Comparison of ENCODE assay signal across 22 cellular contexts in the genomic region with DNA sequence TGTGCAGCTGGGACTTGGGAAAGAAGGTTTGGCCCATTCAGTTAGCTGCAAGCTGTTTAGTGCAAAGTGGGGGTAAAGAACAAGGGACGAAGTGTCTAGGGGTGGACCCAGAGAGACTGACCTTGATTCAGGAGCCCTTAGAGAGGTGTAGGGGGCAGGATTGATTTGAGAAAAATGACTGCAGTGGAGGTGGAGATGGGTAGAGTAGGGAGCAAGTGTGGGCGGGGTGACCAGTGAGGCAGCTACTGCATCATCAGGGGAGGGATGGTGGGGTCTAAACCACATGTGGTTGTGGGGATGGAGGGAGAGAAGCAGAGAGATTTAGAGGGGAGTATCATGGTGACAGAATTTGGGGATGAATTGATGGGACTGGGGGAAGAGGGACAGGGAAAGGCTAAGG. TPM values are rescaled to one million over a fixed set of nuclear protein-coding genes. Genes with fewer than 3 reads are reported as not detected.
A peak's percentile ranks its signal among the peaks of the same experiment; 100 is the strongest.
DNase-seq lines count a peak whose midpoint lies in the region; ATAC-seq and TF ChIP-seq lines count a peak whose summit lies in the region.
"Had no signal": no experiment of that assay in that cellular context is flagged by ENCODE, and none has a peak within 500 bp of the region (broad histone marks: within the 10 kb centered on the region; RNA-seq: fewer than 3 reads in every experiment).

No MANE protein-coding gene starts in this region.

- POLR2A ChIA-PET in HEK293 (lab: Yijun Ruan, JAX): interaction anchor here (1.1 kb wide), 1 partner anchor 27 kb away, joined by 3 read pairs; a partner anchor contains a TSS

- TF ChIP-seq CTCF in HEK293 (tag by site-specific recombination; IDR thresholded peaks at IDR 0.05) (no peak), colonic mucosa (IDR thresholded peaks at IDR 0.05) (no peak)

- peak overlapping the region; percentile 14 to 80 (median 64) for H3K27ac Mint-ChIP-seq in CD4-positive, CD25-positive, alpha-beta regulatory T cell
- peak overlapping the region; percentile 30 to 100 for H3K27ac Mint-ChIP-seq in effector memory CD8-positive, alpha-beta T cell
- H3K27ac Mint-ChIP-seq in stimulated activated effector memory CD8-positive, alpha-beta T cell treated with anti-CD3 and anti-CD28 coated beads, Interleukin-12 subunit alpha, Interleukin-12 subunit beta, amount 100 ng/mL, for 72 hours: peak overlapping the region; percentile 51

- H3K4me1 Mint-ChIP-seq in CD4-positive, CD25-positive, alpha-beta regulatory T cell: peaks cover 12 to 23% (median 17%) of the 10 kb centered on the region in 4 donors
- H3K4me1 Mint-ChIP-seq in effector memory CD8-positive, alpha-beta T cell (ENCODE audit: low read depth in 2 of 2): peaks cover 16% of the 10 kb centered on the region in 2 donors
- H3K4me1 Mint-ChIP-seq in stimulated activated effector memory CD8-positive, alpha-beta T cell treated with anti-CD3 and anti-CD28 coated beads, Interleukin-12 subunit alpha, Interleukin-12 subunit beta, amount 100 ng/mL, for 72 hours: peaks cover 31% of the 10 kb centered on the region

- no peaks in the 10 kb centered on the region for H3K36me3 ChIP-seq in CD4-positive, CD25-positive, alpha-beta regulatory T cell (ENCODE audit: control insufficient read depth, insufficient read depth, low read length)
- H3K36me3 ChIP-seq in HEK293 (ENCODE audit: control insufficient read depth in 2 of 2, insufficient read depth in 1 of 2, low read length in 2 of 2): no peaks in the 10 kb centered on the region
- no peaks in the 10 kb centered on the region for H3K36me3 ChIP-seq in colonic mucosa
- H3K36me3 ChIP-seq: MG63, SJSA1 had no signal

- no peak for DNase-seq in CD4-positive, CD25-positive, alpha-beta regulatory T cell
- no peak for DNase-seq in effector memory CD8-positive, alpha-beta T cell
- DNase-seq in stimulated activated effector memory CD8-positive, alpha-beta T cell treated with anti-CD3 and anti-CD28 coated beads, Interleukin-12 subunit alpha, Interleukin-12 subunit beta, amount 100 ng/mL, for 72 hours (ENCODE audit: low spot score in 2 of 2): no peak
- DNase-seq in colonic mucosa: no peak
- DNase-seq in NCI-H2196 treated with DMSO at 0.1 percent for 48 hours (lab: John Stamatoyannopoulos, UW; ENCODE audit: unreplicated experiment): no peak
- DNase-seq: Calu3, DMS79 treated with DMSO at 0.1 percent for 48 hours, GF-D8, GOT3, HCEC 1CT, KBM-7, MG63, NCI-H2029, NCI-H446 treated with DMSO at 0.1 percent for 48 hours, NCI-H526 treated with DMSO at 0.1 percent for 48 hours, PC-9, Right ventricle myocardium superior, RPMI8226, T-helper 1 cell had no signal

- CTCF ChIA-PET in HEK293 (lab: Yijun Ruan, JAX): interaction anchor here (0.5 to 1.8 kb wide), 5 partner anchors 13 to 244 kb away, joined by 3 to 6 read pairs (median 4); no protein-coding TSS in a partner anchor

- intact Hi-C loops in colonic mucosa (cut with DNase I): no loop called here

- H3K4me1 ChIP-seq in CD4-positive, CD25-positive, alpha-beta regulatory T cell (ENCODE audit: control insufficient read depth, insufficient read depth, low read length, poor library complexity, severe bottlenecking): peaks cover 20% of the 10 kb centered on the region
- H3K4me1 ChIP-seq in HEK293 (ENCODE audit: control insufficient read depth, insufficient read depth, low read length) (no peaks in the 10 kb centered on the region), colonic mucosa (no peaks in the 10 kb centered on the region)

- H3K36me3 Mint-ChIP-seq in CD4-positive, CD25-positive, alpha-beta regulatory T cell: no peaks in the 10 kb centered on the region
- peaks cover 5% of the 10 kb centered on the region for H3K36me3 Mint-ChIP-seq in effector memory CD8-positive, alpha-beta T cell (ENCODE audit: insufficient read depth)
- H3K36me3 Mint-ChIP-seq in stimulated activated effector memory CD8-positive, alpha-beta T cell treated with anti-CD3 and anti-CD28 coated beads, Interleukin-12 subunit alpha, Interleukin-12 subunit beta, amount 100 ng/mL, for 72 hours: peaks cover 4% of the 10 kb centered on the region

- H3K27me3 ChIP-seq in CD4-positive, CD25-positive, alpha-beta regulatory T cell (ENCODE audit: control insufficient read depth, insufficient read depth, low read length): no peaks in the 10 kb centered on the region
- no peaks in the 10 kb centered on the region for H3K27me3 ChIP-seq in colonic mucosa
- H3K27me3 ChIP-seq: MG63, SJSA1 had no signal

- H3K27ac ChIP-seq in CD4-positive, CD25-positive, alpha-beta regulatory T cell (ENCODE audit: insufficient read depth, low read length, poor library complexity, severe bottlenecking): no peak overlapping the region
- H3K27ac ChIP-seq in HEK293 (ENCODE audit: extremely low read depth, low read depth, low read length): no peak overlapping the region
- no peak overlapping the region for H3K27ac ChIP-seq in colonic mucosa
- H3K27ac ChIP-seq: PC-9, SJSA1 had no signal

- no peaks in the 10 kb centered on the region for H3K9me3 Mint-ChIP-seq in CD4-positive, CD25-positive, alpha-beta regulatory T cell
- H3K9me3 Mint-ChIP-seq in effector memory CD8-positive, alpha-beta T cell: no peaks in the 10 kb centered on the region
- H3K9me3 Mint-ChIP-seq in stimulated activated effector memory CD8-positive, alpha-beta T cell treated with anti-CD3 and anti-CD28 coated beads, Interleukin-12 subunit alpha, Interleukin-12 subunit beta, amount 100 ng/mL, for 72 hours: no peaks in the 10 kb centered on the region

- no peaks in the 10 kb centered on the region for H3K27me3 Mint-ChIP-seq in CD4-positive, CD25-positive, alpha-beta regulatory T cell
- peaks cover 0 to 15% of the 10 kb centered on the region in 2 donors for H3K27me3 Mint-ChIP-seq in effector memory CD8-positive, alpha-beta T cell

- no peak overlapping the region for H3K4me3 Mint-ChIP-seq in CD4-positive, CD25-positive, alpha-beta regulatory T cell
- no peak overlapping the region for H3K4me3 Mint-ChIP-seq in effector memory CD8-positive, alpha-beta T cell
- H3K4me3 Mint-ChIP-seq in stimulated activated effector memory CD8-positive, alpha-beta T cell treated with anti-CD3 and anti-CD28 coated beads, Interleukin-12 subunit alpha, Interleukin-12 subunit beta, amount 100 ng/mL, for 72 hours: no peak overlapping the region

- H3K4me3 ChIP-seq in CD4-positive, CD25-positive, alpha-beta regulatory T cell (ENCODE audit: low read depth, low read length): no peak overlapping the region
- H3K4me3 ChIP-seq in HEK293 (ENCODE audit: low read depth, low read length) (no peak overlapping the region), colonic mucosa (no peak overlapping the region)
- H3K4me3 ChIP-seq: MG63, PC-9, SJSA1 had no signal

- H3K9ac ChIP-seq in colonic mucosa (ENCODE audit: low read depth in 2 of 2, low read length in 2 of 2): no peak overlapping the region

- ATAC-seq in CD4-positive, CD25-positive, alpha-beta regulatory T cell (ENCODE audit: low read depth in 2 of 2): no peak
- no peak for ATAC-seq in effector memory CD8-positive, alpha-beta T cell (replicated peaks)
- ATAC-seq in stimulated activated effector memory CD8-positive, alpha-beta T cell treated with anti-CD3 and anti-CD28 coated beads, Interleukin-12 subunit alpha, Interleukin-12 subunit beta, amount 100 ng/mL, for 72 hours: no peak
- no peak for ATAC-seq in HG02798 (IDR thresholded peaks at IDR 0.05; ENCODE audit: poor library complexity, unreplicated experiment)

- H3K9me3 ChIP-seq in CD4-positive, CD25-positive, alpha-beta regulatory T cell (ENCODE audit: control insufficient read depth in 2 of 2, low read length in 2 of 2): no peaks in the 10 kb centered on the region
- H3K9me3 ChIP-seq in HEK293 (ENCODE audit: control insufficient read depth, insufficient read depth, low read depth, low read length) (no peaks in the 10 kb centered on the region), colonic mucosa (no peaks in the 10 kb centered on the region)
- H3K9me3 ChIP-seq: MG63, SJSA1 had no signal

TF ChIP-seq in HEK293, 187 proteins besides CTCF, POLR2A, EP300 and RAD21:
- TF ChIP-seq ZNF785 (tag by site-specific recombination; IDR thresholded peaks at IDR 0.05) (no peak), EGR2 (tag by site-specific recombination; IDR thresholded peaks at IDR 0.05; ENCODE audit: low read depth) (peak; percentile 69), ZFHX2 (tag by site-specific recombination; conservative IDR thresholded peaks at IDR 0.05) (peak; percentile 77)

RNA-seq across cellular contexts. Expression of a gene that starts 27.2 kb away (rescaled TPM):
- total RNA-seq in CD4-positive, CD25-positive, alpha-beta regulatory T cell: 200 TPM
- polyA plus RNA-seq in CD4-positive, CD25-positive, alpha-beta regulatory T cell: 1 to 10 TPM; 5.4 to 8.4 (median 5.8) TPM
- 10 to 100 TPM; 37.7 to 42.2 TPM for total RNA-seq in colonic mucosa

RNA-seq across cellular contexts. Expression of a gene that starts 27.3 kb away (rescaled TPM):
- total RNA-seq in CD4-positive, CD25-positive, alpha-beta regulatory T cell: 0.76 TPM
- polyA plus RNA-seq in CD4-positive, CD25-positive, alpha-beta regulatory T cell: 1 to 10 TPM in 1 of 4 donors, under 1 TPM in 1, not detected in 2; 0.57 to 1.2 TPM
- total RNA-seq in colonic mucosa: under 1 TPM in 1 of 2 donors, not detected in 1; 0.37 TPM
- total RNA-seq: Calu3, PC-9, Right ventricle myocardium superior, SJSA1 had no signal
